Comparison of ENCODE assay signal across 14 cellular contexts in the genomic region with DNA sequence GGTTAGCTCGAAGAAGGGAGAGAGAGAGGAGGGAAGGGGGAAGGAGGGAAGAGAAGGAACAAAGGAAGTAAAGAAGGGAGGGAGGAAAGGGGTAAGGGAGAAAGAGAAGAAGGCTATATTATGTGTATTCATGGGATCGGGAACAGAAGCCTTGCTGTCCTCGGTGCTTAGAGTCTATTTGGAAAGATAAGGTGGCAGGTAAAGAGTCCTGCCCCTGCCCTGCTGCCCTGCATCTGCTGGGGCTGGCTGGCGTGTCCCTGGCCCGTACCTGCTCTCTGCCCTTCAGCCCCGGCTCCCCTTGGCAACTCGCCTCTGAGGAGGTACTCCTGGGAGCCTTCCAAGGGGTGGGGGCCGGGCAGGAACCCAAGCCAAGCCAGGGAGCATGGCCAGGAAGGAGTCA. TPM values are rescaled to one million over a fixed set of nuclear protein-coding genes. Genes with fewer than 3 reads are reported as not detected.
DNase-seq lines count a peak whose midpoint lies in the region; FAIRE-seq and TF ChIP-seq lines count a peak whose summit lies in the region.
"Had no signal": no experiment of that assay in that cellular context is flagged by ENCODE, and none has a peak within 500 bp of the region (broad histone marks: within the 10 kb centered on the region; RNA-seq: fewer than 3 reads in every experiment).

No MANE protein-coding gene starts in this region.

- H3K4me2 ChIP-seq in neural cell (ENCODE audit: low read length): no peak overlapping the region

- no peaks in the 10 kb centered on the region for H3K9me2 ChIP-seq in neural cell (ENCODE audit: insufficient read depth, low read length)

- peak overlapping the region; percentile 5 for H3K4me3 Mint-ChIP-seq in endodermal cell
- H3K4me3 Mint-ChIP-seq: naive thymus-derived CD4-positive, alpha-beta T cell had no signal

- peaks cover 69% of the 10 kb centered on the region for H3K4me1 ChIP-seq in BE2C
- H3K4me1 ChIP-seq in endodermal cell (ENCODE audit: control insufficient read depth, insufficient read depth, low read length): peaks cover 37% of the 10 kb centered on the region

- H3K9ac ChIP-seq in endodermal cell (ENCODE audit: extremely low read depth, low read length, poor library complexity, severe bottlenecking): no peak overlapping the region
- no peak overlapping the region for H3K9ac ChIP-seq in neural cell (ENCODE audit: low read length)

- WGBS in endodermal cell (ENCODE audit: insufficient coverage in 1 of 2, insufficient read length in 1 of 2), 2 experiments: 50 to 54% methylated on average over 7 to 8 of the region's 8 CpGs

- FAIRE-seq in RCC 7860 (lab: Jason Lieb, UNC): no peak

- H2AFZ ChIP-seq in neural cell (ENCODE audit: low read depth, low read length): no peak overlapping the region

- DNase-seq in BE2C: peak; percentile 38
- peak; percentile 65 for DNase-seq in NCI-H1105 (lab: John Stamatoyannopoulos, UW)
- DNase-seq in endodermal cell: peak; percentile 73
- no peak for DNase-seq in activated effector memory CD4-positive, alpha-beta T cell treated with anti-CD3 and anti-CD28 coated beads, Interleukin-2, amount 50 U/mL, for 16 hours
- DNase-seq in RCC 7860 (ENCODE audit: low spot score): no peak
- DNase-seq in SHP77 (lab: John Stamatoyannopoulos, UW): no peak
- DNase-seq in NCI-H2227 (lab: John Stamatoyannopoulos, UW; ENCODE audit: unreplicated experiment): no peak
- DNase-seq: activated CD4-positive, alpha-beta T cell treated with anti-CD3 and anti-CD28 coated beads for 1 hour; activated T-cell treated with anti-CD3 and anti-CD28 coated beads, Interleukin-2, amount 50 U/mL, for 48 hours; EL; naive thymus-derived CD4-positive, alpha-beta T cell; NCI-H510A treated with DMSO at 0.1 percent for 48 hours had no signal

- TF ChIP-seq CTCF in BE2C (IDR thresholded peaks at IDR 0.05; ENCODE audit: low read depth, low read length): no peak
- no peak for TF ChIP-seq CTCF in endodermal cell (conservative IDR thresholded peaks at IDR 0.05)
- no peak for TF ChIP-seq CTCF in neural cell (IDR thresholded peaks at IDR 0.05; ENCODE audit: poor library complexity, severe bottlenecking)

- H3K27me3 ChIP-seq in BE2C: no peaks in the 10 kb centered on the region
- H3K27me3 ChIP-seq in endodermal cell (ENCODE audit: control insufficient read depth, insufficient read depth, low read length, poor library complexity, severe bottlenecking): no peaks in the 10 kb centered on the region
- no peaks in the 10 kb centered on the region for H3K27me3 ChIP-seq in neural cell (ENCODE audit: insufficient read depth, low read depth, low read length)

- no peaks in the 10 kb centered on the region for H3K9me3 Mint-ChIP-seq in endodermal cell
- H3K9me3 Mint-ChIP-seq: naive thymus-derived CD4-positive, alpha-beta T cell had no signal

- H3K27ac Mint-ChIP-seq in endodermal cell: no peak overlapping the region

- no peak for TF ChIP-seq RAD21 in neural cell (conservative IDR thresholded peaks at IDR 0.05)

- TF ChIP-seq EP300 in neural cell (conservative IDR thresholded peaks at IDR 0.05; ENCODE audit: poor library complexity, severe bottlenecking): no peak

- no peaks in the 10 kb centered on the region for H3K27me3 Mint-ChIP-seq in endodermal cell (ENCODE audit: insufficient read depth)

- H3K4me3 ChIP-seq in BE2C (ENCODE audit: low read depth, low read length) (no peak overlapping the region), endodermal cell (ENCODE audit: low read length) (no peak overlapping the region), neural cell (ENCODE audit: low read length) (no peak overlapping the region)

- H4K20me1 ChIP-seq in neural cell (ENCODE audit: insufficient read depth): no peaks in the 10 kb centered on the region

- peaks cover 15% of the 10 kb centered on the region for H3K79me2 ChIP-seq in neural cell (replicated peaks; ENCODE audit: insufficient read depth, low read length)

- no peaks in the 10 kb centered on the region for H3K36me3 Mint-ChIP-seq in endodermal cell (ENCODE audit: low read depth)
- H3K36me3 Mint-ChIP-seq: naive thymus-derived CD4-positive, alpha-beta T cell had no signal

- H3K27ac ChIP-seq in endodermal cell (ENCODE audit: low read depth, low read length): no peak overlapping the region
- peak overlapping the region; percentile 26 for H3K27ac ChIP-seq in neural cell (ENCODE audit: low read length)
- H3K27ac ChIP-seq: epithelial cell of prostate had no signal

- no peaks in the 10 kb centered on the region for H3K36me3 ChIP-seq in BE2C
- H3K36me3 ChIP-seq in endodermal cell (ENCODE audit: control insufficient read depth, insufficient read depth, low read length): no peaks in the 10 kb centered on the region
- H3K36me3 ChIP-seq in neural cell (ENCODE audit: insufficient read depth, low read length): no peaks in the 10 kb centered on the region

- peaks cover 87% of the 10 kb centered on the region for H3K4me1 Mint-ChIP-seq in endodermal cell

- H3F3A ChIP-seq in neural cell (ENCODE audit: insufficient read depth, low read length, poor library complexity, severe bottlenecking): no peaks in the 10 kb centered on the region

- H3K9me3 ChIP-seq in BE2C: no peaks in the 10 kb centered on the region
- H3K9me3 ChIP-seq in endodermal cell (ENCODE audit: control insufficient read depth, low read length): no peaks in the 10 kb centered on the region
- H3K9me3 ChIP-seq in neural cell (ENCODE audit: low read length): no peaks in the 10 kb centered on the region

TF ChIP-seq in neural cell, 6 proteins besides CTCF, POLR2A, EP300 and RAD21:
- TF ChIP-seq POLR2AphosphoS5 (IDR thresholded peaks at IDR 0.05) (no peak), MXI1 (conservative IDR thresholded peaks at IDR 0.05; ENCODE audit: poor library complexity, severe bottlenecking) (no peak), TAF1 (IDR thresholded peaks at IDR 0.05; ENCODE audit: low read depth) (no peak), SMC3 (conservative IDR thresholded peaks at IDR 0.05; ENCODE audit: poor library complexity) (no peak), EZH2 (IDR thresholded peaks at IDR 0.05; ENCODE audit: borderline replicate concordance, insufficient read depth, low read length, poor library complexity, severe bottlenecking) (no peak)

RNA-seq across cellular contexts. Expression of a gene that starts 36.8 kb away (rescaled TPM):
- polyA plus RNA-seq in BE2C (2012; ENCODE audit: insufficient read depth, insufficient read length, low read depth): 129 TPM
- 10 to 100 TPM; 45.4 to 69.7 TPM for total RNA-seq in endodermal cell
- polyA plus RNA-seq in endodermal cell (2013, experiment 1 of 2): 17.2 TPM
- 13.5 TPM for polyA plus RNA-seq in endodermal cell (2013, experiment 2 of 2)
- 13.9 and 21.3 TPM in 2 replicates for polyA plus RNA-seq in neural cell
- polyA minus RNA-seq in neural cell: 86.4 and 103 TPM in 2 replicates

Comparison
In these comparisons a context has a peak if more than half of its experiments do, and no peak if none do; other contexts are left out.
1. DNase-seq: peak in BE2C (single experiment), NCI-H1105 (single experiment) and endodermal cell (single experiment); none in activated effector memory CD4-positive, alpha-beta T cell treated with anti-CD3 and anti-CD28 coated beads, Interleukin-2, amount 50 U/mL, for 16 hours (single experiment), RCC 7860 (single experiment), SHP77 (0 of 2) and NCI-H2227 (single experiment).